ENCODE assay signal across 1 cellular context in genomic region chr17:82450357-82451106, GRCh38.
TF ChIP-seq lines count a peak whose summit lies in the region.

Gene CYBC1 (minus strand): TSS chr17:82450752. CDS start chr17:82449254, 1,498 bp downstream.

TF ChIP-seq in HEK293, 187 proteins besides CTCF, POLR2A, EP300 and RAD21 (continued from another document and continues in another):
- TF ChIP-seq ZNF18 (tag by site-specific recombination; IDR thresholded peaks at IDR 0.05) (no peak), ZNF302 (tag by site-specific recombination; IDR thresholded peaks at IDR 0.05; ENCODE audit: low read depth) (no peak), KLF9 (tag by site-specific recombination; IDR thresholded peaks at IDR 0.05; ENCODE audit: low read depth) (peak; percentile 98), ZNF600 (tag by site-specific recombination; IDR thresholded peaks at IDR 0.05) (peak; percentile 91), KLF17 (tag by site-specific recombination; IDR thresholded peaks at IDR 0.05) (0 out of 2 replicates have a peak, but pooled peaks have one; percentile 37), KLF8 (tag by site-specific recombination; IDR thresholded peaks at IDR 0.05) (peak; percentile 87), IKZF3 (tag by site-specific recombination; IDR thresholded peaks at IDR 0.05) (peak; percentile 63), ZNF423 (tag by site-specific recombination; IDR thresholded peaks at IDR 0.05) (peak; percentile 67; the same call in 1 of the 2 replicates), ZNF335 (tag by site-specific recombination; conservative IDR thresholded peaks at IDR 0.05) (peak; percentile 65), ZNF132 (tag by site-specific recombination; IDR thresholded peaks at IDR 0.05; ENCODE audit: borderline replicate concordance) (no peak), GFI1B (tag by site-specific recombination; IDR thresholded peaks at IDR 0.05) (no peak), HOXC10 (CRISPR knock-in tag; IDR thresholded peaks at IDR 0.05) (peak; percentile 49; the same call in 1 of the 2 replicates), ZNF623 (tag by site-specific recombination; IDR thresholded peaks at IDR 0.05) (no peak), ZNF184 (tag by site-specific recombination; IDR thresholded peaks at IDR 0.05) (no peak), GLIS1 (tag by site-specific recombination; IDR thresholded peaks at IDR 0.05) (peak; percentile 10; the same call in 1 of the 2 replicates), ZSCAN30 (tag by site-specific recombination; IDR thresholded peaks at IDR 0.05) (peak; percentile 50; the same call in 1 of the 2 replicates), ZBTB20 (tag by site-specific recombination; IDR thresholded peaks at IDR 0.05) (peak; percentile 14; the same call in 1 of the 2 replicates), ZFP37 (tag by site-specific recombination; IDR thresholded peaks at IDR 0.05) (no peak), REPIN1 (tag by site-specific recombination; IDR thresholded peaks at IDR 0.05; ENCODE audit: low read depth) (peak; percentile 46; the same call in 1 of the 2 replicates), ZBTB26 (tag by site-specific recombination; optimal IDR thresholded peaks at IDR 0.05) (peak; percentile 99), ZNF202 (tag by site-specific recombination; IDR thresholded peaks at IDR 0.05; ENCODE audit: borderline replicate concordance) (no peak), ZBTB8A (tag by site-specific recombination; IDR thresholded peaks at IDR 0.05) (peak; percentile 90), ZNF776 (tag by site-specific recombination; IDR thresholded peaks at IDR 0.05; ENCODE audit: borderline replicate concordance) (no peak), ZBTB48 (tag by site-specific recombination; IDR thresholded peaks at IDR 0.05) (no peak), ZNF169 (tag by site-specific recombination; IDR thresholded peaks at IDR 0.05) (no peak), ZIC2 (tag by site-specific recombination; IDR thresholded peaks at IDR 0.05) (peak; percentile 76), ZNF76 (tag by site-specific recombination; IDR thresholded peaks at IDR 0.05; ENCODE audit: borderline replicate concordance, low read depth) (peak; percentile 80), ZNF324 (tag by site-specific recombination; IDR thresholded peaks at IDR 0.05) (no peak), ZNF391 (tag by site-specific recombination; IDR thresholded peaks at IDR 0.05; ENCODE audit: borderline replicate concordance, low read depth) (0 out of 2 replicates have a peak, but pooled peaks have one; percentile 50), ZNF140 (tag by site-specific recombination; IDR thresholded peaks at IDR 0.05) (no peak), ZNF548 (tag by site-specific recombination; IDR thresholded peaks at IDR 0.05) (no peak), KLF16 (tag by site-specific recombination; IDR thresholded peaks at IDR 0.05) (peak; percentile 71; the same call in 1 of the 2 replicates), KLF10 (tag by site-specific recombination; IDR thresholded peaks at IDR 0.05) (peak; percentile 97), ZNF707 (tag by site-specific recombination; IDR thresholded peaks at IDR 0.05) (no peak), SP2 (tag by site-specific recombination; IDR thresholded peaks at IDR 0.05) (peak; percentile 88), EGR2 (tag by site-specific recombination; IDR thresholded peaks at IDR 0.05; ENCODE audit: low read depth) (peak; percentile 36; the same call in 1 of the 2 replicates), ZEB2 (tag by site-specific recombination; IDR thresholded peaks at IDR 0.05) (0 out of 2 replicates have a peak, but pooled peaks have one; percentile 42), ZXDB (tag by site-specific recombination; IDR thresholded peaks at IDR 0.05) (no peak), ZNF596 (tag by site-specific recombination; IDR thresholded peaks at IDR 0.05) (no peak), ZNF561 (tag by site-specific recombination; IDR thresholded peaks at IDR 0.05; ENCODE audit: borderline replicate concordance) (peak; percentile 68; the same call in 1 of the 2 replicates), ZBTB44 (tag by site-specific recombination; IDR thresholded peaks at IDR 0.05) (peak; percentile 35; the same call in 1 of the 2 replicates), ZNF660 (tag by site-specific recombination; IDR thresholded peaks at IDR 0.05) (peak; percentile 64; the same call in 1 of the 2 replicates)
- TF ChIP-seq, protein P1, sequence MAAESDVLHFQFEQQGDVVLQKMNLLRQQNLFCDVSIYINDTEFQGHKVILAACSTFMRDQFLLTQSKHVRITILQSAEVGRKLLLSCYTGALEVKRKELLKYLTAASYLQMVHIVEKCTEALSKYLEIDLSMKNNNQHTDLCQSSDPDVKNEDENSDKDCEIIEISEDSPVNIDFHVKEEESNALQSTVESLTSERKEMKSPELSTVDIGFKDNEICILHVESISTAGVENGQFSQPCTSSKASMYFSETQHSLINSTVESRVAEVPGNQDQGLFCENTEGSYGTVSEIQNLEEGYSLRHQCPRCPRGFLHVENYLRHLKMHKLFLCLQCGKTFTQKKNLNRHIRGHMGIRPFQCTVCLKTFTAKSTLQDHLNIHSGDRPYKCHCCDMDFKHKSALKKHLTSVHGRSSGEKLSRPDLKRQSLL (tag by site-specific recombination; IDR thresholded peaks at IDR 0.05), result no peak
- TF ChIP-seq, protein P2, sequence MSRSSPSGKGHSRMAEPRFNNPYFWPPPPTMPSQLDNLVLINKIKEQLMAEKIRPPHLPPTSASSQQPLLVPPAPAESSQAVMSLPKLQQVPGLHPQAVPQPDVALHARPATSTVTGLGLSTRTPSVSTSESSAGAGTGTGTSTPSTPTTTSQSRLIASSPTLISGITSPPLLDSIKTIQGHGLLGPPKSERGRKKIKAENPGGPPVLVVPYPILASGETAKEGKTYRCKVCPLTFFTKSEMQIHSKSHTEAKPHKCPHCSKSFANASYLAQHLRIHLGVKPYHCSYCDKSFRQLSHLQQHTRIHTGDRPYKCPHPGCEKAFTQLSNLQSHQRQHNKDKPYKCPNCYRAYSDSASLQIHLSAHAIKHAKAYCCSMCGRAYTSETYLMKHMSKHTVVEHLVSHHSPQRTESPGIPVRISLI (tag by site-specific recombination; IDR thresholded peaks at IDR 0.05), result peak; percentile 31; the same call in 1 of the 2 replicates
- TF ChIP-seq, protein P3, sequence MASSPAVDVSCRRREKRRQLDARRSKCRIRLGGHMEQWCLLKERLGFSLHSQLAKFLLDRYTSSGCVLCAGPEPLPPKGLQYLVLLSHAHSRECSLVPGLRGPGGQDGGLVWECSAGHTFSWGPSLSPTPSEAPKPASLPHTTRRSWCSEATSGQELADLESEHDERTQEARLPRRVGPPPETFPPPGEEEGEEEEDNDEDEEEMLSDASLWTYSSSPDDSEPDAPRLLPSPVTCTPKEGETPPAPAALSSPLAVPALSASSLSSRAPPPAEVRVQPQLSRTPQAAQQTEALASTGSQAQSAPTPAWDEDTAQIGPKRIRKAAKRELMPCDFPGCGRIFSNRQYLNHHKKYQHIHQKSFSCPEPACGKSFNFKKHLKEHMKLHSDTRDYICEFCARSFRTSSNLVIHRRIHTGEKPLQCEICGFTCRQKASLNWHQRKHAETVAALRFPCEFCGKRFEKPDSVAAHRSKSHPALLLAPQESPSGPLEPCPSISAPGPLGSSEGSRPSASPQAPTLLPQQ (tag by site-specific recombination; IDR thresholded peaks at IDR 0.05), result peak; percentile 61; the same call in 1 of the 2 replicates
- TF ChIP-seq, protein P4, sequence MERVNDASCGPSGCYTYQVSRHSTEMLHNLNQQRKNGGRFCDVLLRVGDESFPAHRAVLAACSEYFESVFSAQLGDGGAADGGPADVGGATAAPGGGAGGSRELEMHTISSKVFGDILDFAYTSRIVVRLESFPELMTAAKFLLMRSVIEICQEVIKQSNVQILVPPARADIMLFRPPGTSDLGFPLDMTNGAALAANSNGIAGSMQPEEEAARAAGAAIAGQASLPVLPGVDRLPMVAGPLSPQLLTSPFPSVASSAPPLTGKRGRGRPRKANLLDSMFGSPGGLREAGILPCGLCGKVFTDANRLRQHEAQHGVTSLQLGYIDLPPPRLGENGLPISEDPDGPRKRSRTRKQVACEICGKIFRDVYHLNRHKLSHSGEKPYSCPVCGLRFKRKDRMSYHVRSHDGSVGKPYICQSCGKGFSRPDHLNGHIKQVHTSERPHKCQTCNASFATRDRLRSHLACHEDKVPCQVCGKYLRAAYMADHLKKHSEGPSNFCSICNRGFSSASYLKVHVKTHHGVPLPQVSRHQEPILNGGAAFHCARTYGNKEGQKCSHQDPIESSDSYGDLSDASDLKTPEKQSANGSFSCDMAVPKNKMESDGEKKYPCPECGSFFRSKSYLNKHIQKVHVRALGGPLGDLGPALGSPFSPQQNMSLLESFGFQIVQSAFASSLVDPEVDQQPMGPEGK (tag by site-specific recombination; IDR thresholded peaks at IDR 0.05), result peak; percentile 63
- TF ChIP-seq, protein P5, sequence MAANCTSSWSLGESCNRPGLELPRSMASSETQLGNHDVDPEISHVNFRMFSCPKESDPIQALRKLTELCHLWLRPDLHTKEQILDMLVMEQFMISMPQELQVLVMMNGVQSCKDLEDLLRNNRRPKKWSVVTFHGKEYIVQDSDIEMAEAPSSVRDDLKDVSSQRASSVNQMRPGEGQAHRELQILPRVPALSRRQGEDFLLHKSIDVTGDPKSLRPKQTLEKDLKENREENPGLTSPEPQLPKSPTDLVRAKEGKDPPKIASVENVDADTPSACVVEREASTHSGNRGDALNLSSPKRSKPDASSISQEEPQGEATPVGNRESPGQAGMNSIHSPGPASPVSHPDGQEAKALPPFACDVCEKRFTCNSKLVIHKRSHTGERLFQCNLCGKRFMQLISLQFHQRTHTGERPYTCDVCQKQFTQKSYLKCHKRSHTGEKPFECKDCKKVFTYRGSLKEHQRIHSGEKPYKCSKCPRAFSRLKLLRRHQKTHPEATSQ (tag by site-specific recombination; IDR thresholded peaks at IDR 0.05), result 0 out of 2 replicates have a peak, but pooled peaks have one; percentile 13
- TF ChIP-seq, protein P6, sequence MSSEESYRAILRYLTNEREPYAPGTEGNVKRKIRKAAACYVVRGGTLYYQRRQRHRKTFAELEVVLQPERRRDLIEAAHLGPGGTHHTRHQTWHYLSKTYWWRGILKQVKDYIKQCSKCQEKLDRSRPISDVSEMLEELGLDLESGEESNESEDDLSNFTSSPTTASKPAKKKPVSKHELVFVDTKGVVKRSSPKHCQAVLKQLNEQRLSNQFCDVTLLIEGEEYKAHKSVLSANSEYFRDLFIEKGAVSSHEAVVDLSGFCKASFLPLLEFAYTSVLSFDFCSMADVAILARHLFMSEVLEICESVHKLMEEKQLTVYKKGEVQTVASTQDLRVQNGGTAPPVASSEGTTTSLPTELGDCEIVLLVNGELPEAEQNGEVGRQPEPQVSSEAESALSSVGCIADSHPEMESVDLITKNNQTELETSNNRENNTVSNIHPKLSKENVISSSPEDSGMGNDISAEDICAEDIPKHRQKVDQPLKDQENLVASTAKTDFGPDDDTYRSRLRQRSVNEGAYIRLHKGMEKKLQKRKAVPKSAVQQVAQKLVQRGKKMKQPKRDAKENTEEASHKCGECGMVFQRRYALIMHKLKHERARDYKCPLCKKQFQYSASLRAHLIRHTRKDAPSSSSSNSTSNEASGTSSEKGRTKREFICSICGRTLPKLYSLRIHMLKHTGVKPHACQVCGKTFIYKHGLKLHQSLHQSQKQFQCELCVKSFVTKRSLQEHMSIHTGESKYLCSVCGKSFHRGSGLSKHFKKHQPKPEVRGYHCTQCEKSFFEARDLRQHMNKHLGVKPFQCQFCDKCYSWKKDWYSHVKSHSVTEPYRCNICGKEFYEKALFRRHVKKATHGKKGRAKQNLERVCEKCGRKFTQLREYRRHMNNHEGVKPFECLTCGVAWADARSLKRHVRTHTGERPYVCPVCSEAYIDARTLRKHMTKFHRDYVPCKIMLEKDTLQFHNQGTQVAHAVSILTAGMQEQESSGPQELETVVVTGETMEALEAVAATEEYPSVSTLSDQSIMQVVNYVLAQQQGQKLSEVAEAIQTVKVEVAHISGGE (tag by site-specific recombination; conservative IDR thresholded peaks at IDR 0.05; ENCODE audit: low read depth), result peak; percentile 77
